In the genomic region with DNA sequence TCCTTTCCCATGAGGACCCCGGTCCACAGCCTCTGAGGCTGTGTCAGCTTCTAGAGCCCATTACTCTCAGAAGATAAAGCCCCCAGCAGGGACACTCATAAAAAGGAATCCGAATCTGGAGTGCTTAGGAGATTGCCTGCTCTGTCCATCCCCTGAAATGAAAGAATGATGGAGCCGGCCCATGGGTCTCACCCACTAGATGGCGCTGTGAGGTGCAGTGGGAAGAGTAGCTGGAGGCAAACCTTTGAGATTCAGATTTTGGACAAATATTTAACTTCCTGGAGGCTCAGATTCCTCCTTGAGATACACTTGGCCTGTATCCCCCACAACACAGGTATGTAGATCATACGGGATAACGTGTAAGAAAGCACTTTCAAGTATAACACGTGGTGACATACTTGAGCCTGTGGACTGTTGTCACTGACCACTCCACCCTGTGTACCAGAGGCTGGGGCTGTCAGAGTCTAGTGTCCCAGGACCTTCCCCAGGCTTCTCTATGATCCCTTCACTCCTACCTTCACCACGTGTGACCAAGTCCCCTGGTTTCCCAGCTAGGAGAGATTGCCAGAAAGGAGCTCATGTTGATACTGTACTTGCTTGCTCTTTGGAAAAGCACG, we compare ENCODE assay signal across 8 cellular contexts. TPM values are rescaled to one million over a fixed set of nuclear protein-coding genes. Genes with fewer than 3 reads are reported as not detected.
DNase-seq lines count a peak whose midpoint lies in the region; ATAC-seq and TF ChIP-seq lines count a peak whose summit lies in the region.

No MANE protein-coding gene starts in this region.

- no peak overlapping the region for H3K9ac ChIP-seq in GM23248

- ATAC-seq in central memory CD8-positive, alpha-beta T cell (replicated peaks; ENCODE audit: extremely low read depth, poor library complexity, severe bottlenecking) = no peak
- no peak for ATAC-seq in HG03565 (IDR thresholded peaks at IDR 0.05; ENCODE audit: unreplicated experiment)

- CTCF ChIA-PET in AG04450 (lab: Charles Lee) = interaction anchor here (0.6 to 5.5 kb wide), 5 partner anchors 11 to 88 kb away, joined by 3 to 78 read pairs (median 3); no protein-coding TSS in a partner anchor

- H3K9me3 Mint-ChIP-seq in central memory CD8-positive, alpha-beta T cell = no peaks in the 10 kb centered on the region
- peaks cover 17% of the 10 kb centered on the region for H3K9me3 Mint-ChIP-seq in nephron progenitor cell

- peaks cover 7% of the 10 kb centered on the region for H3K36me3 Mint-ChIP-seq in central memory CD8-positive, alpha-beta T cell (ENCODE audit: insufficient read depth)
- no peaks in the 10 kb centered on the region for H3K36me3 Mint-ChIP-seq in nephron progenitor cell (ENCODE audit: low read depth)

- 35 to 36% methylated on average over 9 of the region's 9 CpGs for WGBS in GM23248 (ENCODE audit: low coverage in 1 of 2, low lambda C conversion rate in 2 of 2, missing lambda C conversion rate in 2 of 2), 2 experiments

- in situ Hi-C loops in GM23248 (cut with MboI) = no loop called here

- peaks cover 9% of the 10 kb centered on the region for H3K27me3 ChIP-seq in AG04450 (ENCODE audit: control insufficient read depth, insufficient read depth, low read length)
- no peaks in the 10 kb centered on the region for H3K27me3 ChIP-seq in GM23248 (replicated peaks; ENCODE audit: insufficient read depth)

- peak; percentile 63 for TF ChIP-seq CTCF in AG04450 (IDR thresholded peaks at IDR 0.05; ENCODE audit: low read depth, low read length)
- peak; percentile 77 for TF ChIP-seq CTCF in WI38 (IDR thresholded peaks at IDR 0.05; ENCODE audit: low read depth, low read length)
- peak; percentile 60 for TF ChIP-seq CTCF in nephron progenitor cell (IDR thresholded peaks at IDR 0.05)

- H3K4me1 ChIP-seq in GM23248 (ENCODE audit: insufficient read depth) = no peaks in the 10 kb centered on the region

- H3K4me1 Mint-ChIP-seq in central memory CD8-positive, alpha-beta T cell = peaks cover 6% of the 10 kb centered on the region
- H3K4me1 Mint-ChIP-seq in nephron progenitor cell = no peaks in the 10 kb centered on the region

- H2AFZ ChIP-seq in GM23248 = no peak overlapping the region

- H3K79me2 ChIP-seq in GM23248 (ENCODE audit: insufficient read depth) = no peaks in the 10 kb centered on the region

- POLR2A ChIA-PET in AG04450 (lab: Yijun Ruan, JAX) = no interaction called here

- H3K9me2 ChIP-seq in GM23248 (ENCODE audit: insufficient read depth) = no peaks in the 10 kb centered on the region

- no peaks in the 10 kb centered on the region for H3K27me3 Mint-ChIP-seq in central memory CD8-positive, alpha-beta T cell
- peaks cover 63% of the 10 kb centered on the region for H3K27me3 Mint-ChIP-seq in nephron progenitor cell (ENCODE audit: low read depth, poor library complexity)

- DNase-seq in AG04450 (ENCODE audit: low read depth, low spot score) (no peak), GM23248 (peak; percentile 44), nephron progenitor cell (peak; percentile 57), GDM1 (lab: John Stamatoyannopoulos, UW) (no peak), midbrain (lab: John Stamatoyannopoulos, UW) (no peak)
- DNase-seq in central memory CD8-positive, alpha-beta T cell (ENCODE audit: low spot score in 2 of 2) = peak; percentile 46 to 56

- no peak overlapping the region for H3K27ac ChIP-seq in AG04450 (ENCODE audit: low read depth, low read length)
- H3K27ac ChIP-seq in GM23248 = no peak overlapping the region

- H3K9me3 ChIP-seq in AG04450 (ENCODE audit: control insufficient read depth, insufficient read depth, low read length) (peaks cover 4% of the 10 kb centered on the region; the same call in 1 of the 2 replicates), GM23248 (ENCODE audit: low read depth) (no peaks in the 10 kb centered on the region)

- no peak overlapping the region for H3K4me2 ChIP-seq in GM23248 (ENCODE audit: unreplicated experiment)

- no peaks in the 10 kb centered on the region for H3K36me3 ChIP-seq in GM23248 (ENCODE audit: low read depth)

- H3K4me3 ChIP-seq in AG04450 (ENCODE audit: low read depth, low read length) (no peak overlapping the region), GM23248 (no peak overlapping the region), WI38 (ENCODE audit: low read depth, low read length) (no peak overlapping the region)

- no peaks in the 10 kb centered on the region for H3F3A ChIP-seq in GM23248 (ENCODE audit: insufficient read depth)

- no peak overlapping the region for H3K4me3 Mint-ChIP-seq in central memory CD8-positive, alpha-beta T cell
- H3K4me3 Mint-ChIP-seq in nephron progenitor cell = no peak overlapping the region

- no peak overlapping the region for H3K27ac Mint-ChIP-seq in central memory CD8-positive, alpha-beta T cell (ENCODE audit: low read depth)
- H3K27ac Mint-ChIP-seq in nephron progenitor cell = no peak overlapping the region

- H4K20me1 ChIP-seq in GM23248 (ENCODE audit: insufficient read depth) = no peaks in the 10 kb centered on the region

RNA-seq across cellular contexts. Expression of a gene that starts 32.3 kb away (rescaled TPM):
- 11.1 and 12.6 TPM in 2 replicates for polyA plus RNA-seq in AG04450 (2011; rRNA removed)
- polyA minus RNA-seq in AG04450 (2011; rRNA and poly(A)+ RNA removed) = 8.3 and 11.2 TPM in 2 replicates
- 13.0 and 14.3 TPM in 2 replicates for total RNA-seq in GM23248 (2014; rRNA removed; shearing (Covaris generic))
- 9.6 and 10.5 TPM in 2 replicates for polyA plus RNA-seq in GM23248 (2016; fragmentation: Nextera tagmentation; extraction: Ambion mirVana)

RNA-seq across cellular contexts. Expression of a gene that starts 37.0 kb away (rescaled TPM):
- polyA plus RNA-seq in AG04450 (2011; rRNA removed) (0.06 and 0.07 TPM in 2 replicates), GM23248 (2016; fragmentation: Nextera tagmentation; extraction: Ambion mirVana) (not detected in 2 replicates)
- not detected in 2 replicates for polyA minus RNA-seq in AG04450 (2011; rRNA and poly(A)+ RNA removed)
- total RNA-seq in GM23248 (2014; rRNA removed; shearing (Covaris generic)) = not detected in 2 replicates

RNA-seq across cellular contexts. Expression of a gene that starts 47.9 kb away (rescaled TPM):
- polyA plus RNA-seq in AG04450 (2011; rRNA removed) = not detected in 2 replicates
- not detected in 2 replicates for polyA minus RNA-seq in AG04450 (2011; rRNA and poly(A)+ RNA removed)
- not detected in 2 replicates for total RNA-seq in GM23248 (2014; rRNA removed; shearing (Covaris generic))
- polyA plus RNA-seq in GM23248 (2016; fragmentation: Nextera tagmentation; extraction: Ambion mirVana) = not detected in 2 replicates

Comparison
In these comparisons a context has a peak if more than half of its experiments do, and no peak if none do; other contexts are left out.
1. DNase-seq: peak in GM23248 (single experiment), central memory CD8-positive, alpha-beta T cell (2 of 2) and nephron progenitor cell (single experiment); none in AG04450 (single experiment), GDM1 (single experiment) and midbrain (single experiment).
2. Peak in every context shown above with its lines, with median percentiles within 50 percentile points of each other: CTCF ChIP-seq.